ENCODE assay signal across 21 cellular contexts in genomic region chr3:170058127-170058526, GRCh38. TPM values are rescaled to one million over a fixed set of nuclear protein-coding genes. Genes with fewer than 3 reads are reported as not detected.
DNase-seq lines count a peak whose midpoint lies in the region; ATAC-seq and TF ChIP-seq lines count a peak whose summit lies in the region.
"Had no signal": no experiment of that assay in that cellular context is flagged by ENCODE, and none has a peak within 500 bp of the region (broad histone marks: within the 10 kb centered on the region; RNA-seq: fewer than 3 reads in every experiment).

No MANE protein-coding gene starts in this region.

- no peak overlapping the region for H4K91ac ChIP-seq in neuronal stem cell (ENCODE audit: low read depth, low read length, poor library complexity)

- peak overlapping the region; percentile 49; the same call in 1 of the 2 replicates for H3K4me3 ChIP-seq in GM12864 (ENCODE audit: low read depth, low read length)
- H3K4me3 ChIP-seq in GM23338: no peak overlapping the region
- no peak overlapping the region for H3K4me3 ChIP-seq in neuronal stem cell (ENCODE audit: low read length in 2 of 2)
- H3K4me3 ChIP-seq: adrenal gland, tibial nerve had no signal

- no peak overlapping the region for H2BK12ac ChIP-seq in neuronal stem cell (ENCODE audit: low read length)

- 0 out of 2 replicates have a peak overlapping the region, but pooled peaks have one; percentile 53 for H3K27ac ChIP-seq in GM23338 (ENCODE audit: low read depth)
- no peak overlapping the region for H3K27ac ChIP-seq in neuronal stem cell (replicated peaks; ENCODE audit: low read length)
- H3K27ac ChIP-seq: adrenal gland, tibial nerve had no signal

- peaks cover 44% of the 10 kb centered on the region for H3K4me1 ChIP-seq in GM23338 (ENCODE audit: insufficient read depth)
- no peaks in the 10 kb centered on the region for H3K4me1 ChIP-seq in neuronal stem cell (ENCODE audit: control insufficient read depth in 2 of 2, insufficient read depth in 1 of 2, low read depth in 1 of 2, low read length in 2 of 2)
- H3K4me1 ChIP-seq: adrenal gland, tibial nerve had no signal

- H3F3A ChIP-seq in GM23338 (replicated peaks; ENCODE audit: low read depth): peaks cover 5% of the 10 kb centered on the region; the same call in 1 of the 2 replicates

- no peak overlapping the region for H3K9ac ChIP-seq in neuronal stem cell (ENCODE audit: low read depth, low read length, poor library complexity)

- H3K9me3 Mint-ChIP-seq in GM23338: no peaks in the 10 kb centered on the region
- H3K9me3 Mint-ChIP-seq in activated CD4-positive, alpha-beta memory T cell treated with anti-CD3 and anti-CD28 coated beads, Interleukin-2, amount 10 ng/mL, durations not matched to agents 7 days and 5 days: peaks cover 2% of the 10 kb centered on the region
- H3K9me3 Mint-ChIP-seq: activated T-helper 1 cell treated with anti-CD3 and anti-CD28 coated beads, Interleukin-12 subunit alpha, Interleukin-12 subunit beta, Interleukin-2, Interleukin-4 antibody, amounts not matched to agents 30 ng/mL and 10 ng/mL and 1 ng/mL, durations not matched to agents 14 hours and 24 hours and 36 hours; central memory CD8-positive, alpha-beta T cell; effector memory CD8-positive, alpha-beta T cell had no signal

- no peak overlapping the region for H3K4ac ChIP-seq in neuronal stem cell (ENCODE audit: low read length)

- H3K36me3 ChIP-seq in GM23338 (ENCODE audit: insufficient read depth): no peaks in the 10 kb centered on the region
- no peaks in the 10 kb centered on the region for H3K36me3 ChIP-seq in neuronal stem cell (replicated peaks in 1 of 2; ENCODE audit: control insufficient read depth in 2 of 2, insufficient read depth in 2 of 2, low read length in 2 of 2)
- H3K36me3 ChIP-seq: adrenal gland, tibial nerve had no signal

- no peak overlapping the region for H2BK15ac ChIP-seq in neuronal stem cell (ENCODE audit: low read length)

- CTCF ChIA-PET in activated CD4-positive, alpha-beta memory T cell treated with anti-CD3 and anti-CD28 coated beads, Interleukin-2, amount 10 ng/mL, durations not matched to agents 7 days and 5 days (lab: Charles Lee): interaction anchor here (1.3 to 1.5 kb wide), 4 partner anchors 21 to 196 kb away, joined by 3 to 5 read pairs (median 4); partner anchors contain the start of genes GPR160 and PRKCI

- no peaks in the 10 kb centered on the region; the same call in 1 of the 2 replicates for H3K79me2 ChIP-seq in GM23338 (replicated peaks; ENCODE audit: insufficient read depth)

- H3K9me2 ChIP-seq in GM23338 (ENCODE audit: insufficient read depth): no peaks in the 10 kb centered on the region

- peaks cover 55% of the 10 kb centered on the region for H3K4me1 Mint-ChIP-seq in GM23338
- peaks cover 45% of the 10 kb centered on the region for H3K4me1 Mint-ChIP-seq in activated CD4-positive, alpha-beta memory T cell treated with anti-CD3 and anti-CD28 coated beads, Interleukin-2, amount 10 ng/mL, durations not matched to agents 7 days and 5 days

- H2BK5ac ChIP-seq in neuronal stem cell (ENCODE audit: low read length): no peak overlapping the region

- H3K27me3 Mint-ChIP-seq in GM23338 (ENCODE audit: insufficient read depth, low read depth, poor library complexity): peaks cover 1% of the 10 kb centered on the region
- H3K27me3 Mint-ChIP-seq in activated CD4-positive, alpha-beta memory T cell treated with anti-CD3 and anti-CD28 coated beads, Interleukin-2, amount 10 ng/mL, durations not matched to agents 7 days and 5 days: no peaks in the 10 kb centered on the region
- H3K27me3 Mint-ChIP-seq: activated CD4-positive, alpha-beta T cell treated with anti-CD3 and anti-CD28 coated beads for 36 hours; central memory CD8-positive, alpha-beta T cell; effector memory CD8-positive, alpha-beta T cell had no signal

- H3K9me3 ChIP-seq in neuronal stem cell (replicated peaks in 1 of 2; ENCODE audit: control insufficient read depth in 2 of 2, insufficient read depth in 1 of 2, low read depth in 1 of 2, low read length in 2 of 2): no peaks in the 10 kb centered on the region
- H3K9me3 ChIP-seq: adrenal gland had no signal

- peaks cover 11% of the 10 kb centered on the region for H3K36me3 Mint-ChIP-seq in GM23338 (ENCODE audit: low read depth)
- peaks cover 5% of the 10 kb centered on the region for H3K36me3 Mint-ChIP-seq in activated CD4-positive, alpha-beta memory T cell treated with anti-CD3 and anti-CD28 coated beads, Interleukin-2, amount 10 ng/mL, durations not matched to agents 7 days and 5 days (ENCODE audit: low read depth)

- no peak overlapping the region for H3K18ac ChIP-seq in neuronal stem cell (ENCODE audit: low read length)

- TF ChIP-seq CTCF in GM12864 (IDR thresholded peaks at IDR 0.05; ENCODE audit: low read depth, low read length, missing control alignments): no peak
- no peak for TF ChIP-seq CTCF in GM23338 (conservative IDR thresholded peaks at IDR 0.05; ENCODE audit: low read depth in 2 of 2)

- H4K8ac ChIP-seq in neuronal stem cell (ENCODE audit: low read depth, low read length): no peak overlapping the region

- POLR2A ChIA-PET in activated CD4-positive, alpha-beta memory T cell treated with anti-CD3 and anti-CD28 coated beads, Interleukin-2, amount 10 ng/mL, durations not matched to agents 7 days and 5 days (lab: Charles Lee): interaction anchor here (0.7 to 1.5 kb wide), 3 partner anchors 13 to 294 kb away, joined by 3 to 4 read pairs (median 3); partner anchors contain the start of gene PHC3

- no peak overlapping the region for H3K4me3 Mint-ChIP-seq in GM23338
- peak overlapping the region; percentile 64 for H3K4me3 Mint-ChIP-seq in activated CD4-positive, alpha-beta memory T cell treated with anti-CD3 and anti-CD28 coated beads, Interleukin-2, amount 10 ng/mL, durations not matched to agents 7 days and 5 days
- H3K4me3 Mint-ChIP-seq: activated CD4-positive, alpha-beta T cell treated with anti-CD3 and anti-CD28 coated beads for 36 hours; central memory CD8-positive, alpha-beta T cell had no signal

- H2BK120ac ChIP-seq in neuronal stem cell (ENCODE audit: low read depth, low read length): no peak overlapping the region

- H3K27me3 ChIP-seq in GM23338 (ENCODE audit: insufficient read depth) (no peaks in the 10 kb centered on the region), neuronal stem cell (ENCODE audit: control insufficient read depth in 3 of 3, insufficient read depth in 3 of 3, low read depth in 1 of 3, low read length in 3 of 3) (no peaks in the 10 kb centered on the region)
- H3K27me3 ChIP-seq: adrenal gland, tibial nerve had no signal

- H3K23ac ChIP-seq in neuronal stem cell (ENCODE audit: low read depth, low read length, poor library complexity): no peak overlapping the region

- no CpG with 5 or more reads among the region's 6 CpGs for WGBS in neuronal stem cell (ENCODE audit: extremely low coverage in 2 of 2, insufficient read length in 2 of 2, insufficient replicate concordance in 1 of 2), 2 donors

- H3K14ac ChIP-seq in neuronal stem cell (ENCODE audit: low read length): no peak overlapping the region

- no peaks in the 10 kb centered on the region for H4K20me1 ChIP-seq in GM23338 (replicated peaks; ENCODE audit: insufficient read depth)

- H2AFZ ChIP-seq in GM23338 (no peak overlapping the region), neuronal stem cell (ENCODE audit: low read length) (peak overlapping the region; percentile 25)

- peak overlapping the region; percentile 86 for H3K27ac Mint-ChIP-seq in GM23338
- peak overlapping the region; percentile 84 for H3K27ac Mint-ChIP-seq in activated CD4-positive, alpha-beta memory T cell treated with anti-CD3 and anti-CD28 coated beads, Interleukin-2, amount 10 ng/mL, durations not matched to agents 7 days and 5 days

- no peak overlapping the region for H2AK5ac ChIP-seq in neuronal stem cell (ENCODE audit: low read depth, low read length)

- DNase-seq in GM12864 (ENCODE audit: low read depth): no peak
- DNase-seq in GM23338 (ENCODE audit: low spot score): no peak
- DNase-seq in activated CD4-positive, alpha-beta memory T cell treated with anti-CD3 and anti-CD28 coated beads, Interleukin-2, amount 10 ng/mL, durations not matched to agents 7 days and 5 days: peak; percentile 29
- no peak for DNase-seq in neuronal stem cell (ENCODE audit: low spot score)
- no peak for DNase-seq in NK-92 (lab: John Stamatoyannopoulos, UW; ENCODE audit: unreplicated experiment)
- no peak for DNase-seq in SW480 (ENCODE audit: low spot score)
- DNase-seq: activated CD4-positive, alpha-beta T cell treated with anti-CD3 and anti-CD28 coated beads for 36 hours; adrenal gland; AML-193; effector memory CD8-positive, alpha-beta T cell; Kasumi-1; left cardiac atrium; NCI-H146; NCI-H345; SHP77 treated with DMSO at 0.1 percent for 48 hours; stimulated activated CD4-positive, alpha-beta T cell treated with anti-CD3 and anti-CD28 coated beads, Interleukin-4, amount 100 ng/mL, for 24 hours had no signal

- no peak for ATAC-seq in GM23338
- ATAC-seq in GM21786 (IDR thresholded peaks at IDR 0.05; ENCODE audit: unreplicated experiment): no peak
- no peak for ATAC-seq in HG02938 (IDR thresholded peaks at IDR 0.05; ENCODE audit: unreplicated experiment)
- ATAC-seq: activated CD4-positive, alpha-beta T cell treated with anti-CD3 and anti-CD28 coated beads for 36 hours; effector memory CD8-positive, alpha-beta T cell; left cardiac atrium had no signal

- H3K4me2 ChIP-seq in GM23338 (peak overlapping the region; percentile 7; the same call in 1 of the 2 replicates), neuronal stem cell (ENCODE audit: insufficient read depth, low read length, poor library complexity, severe bottlenecking) (no peak overlapping the region)

- no peaks in the 10 kb centered on the region for H3K79me1 ChIP-seq in neuronal stem cell (ENCODE audit: low read depth, low read length)

TF ChIP-seq in GM23338, 12 proteins besides CTCF, POLR2A, EP300 and RAD21 (continues in another document):
- no peak for TF ChIP-seq CREB1 (CRISPR knock-in tag; IDR thresholded peaks at IDR 0.05; ENCODE audit: low read depth)
- TF ChIP-seq ZNF331 (CRISPR knock-in tag; IDR thresholded peaks at IDR 0.05; ENCODE audit: low read depth): no peak
- TF ChIP-seq EZH2phosphoT487 (IDR thresholded peaks at IDR 0.05; ENCODE audit: unreplicated experiment): no peak
- TF ChIP-seq NANOG (IDR thresholded peaks at IDR 0.05; ENCODE audit: borderline replicate concordance): no peak

RNA-seq across cellular contexts. Expression of gene GPR160, which starts 20.3 kb away (rescaled TPM):
- total RNA-seq in GM23338 (2014; rRNA removed; shearing (Covaris generic)): 55.7 and 77.0 TPM in 2 replicates
- polyA plus RNA-seq in GM23338 (2016; fragmentation: Nextera tagmentation; extraction: Ambion mirVana): 37.2 and 39.4 TPM in 2 replicates
- 10 to 100 TPM; 13.8 TPM for total RNA-seq in activated CD4-positive, alpha-beta memory T cell treated with anti-CD3 and anti-CD28 coated beads, Interleukin-2, amount 10 ng/mL, durations not matched to agents 7 days and 5 days
- 0.46 TPM for polyA plus RNA-seq in neuronal stem cell (2013, experiment 1 of 2)
- 0.37 TPM for polyA plus RNA-seq in neuronal stem cell (2013, experiment 2 of 2)
